10 cellular contexts compared by ENCODE assay signal in genomic region chr16:69964960-69965660, GRCh38. TPM values are rescaled to one million over a fixed set of nuclear protein-coding genes. Genes with fewer than 3 reads are reported as not detected.
DNase-seq lines count a peak whose midpoint lies in the region; ATAC-seq and TF ChIP-seq lines count a peak whose summit lies in the region.
"Not testable (repeated sequence)": the region's sequence is repeated elsewhere in the genome, so short reads cannot be mapped to it uniquely, and the experiment has no call there.
"Had no signal": no experiment of that assay in that cellular context is flagged by ENCODE, and none has a peak within 500 bp of the region (broad histone marks: within the 10 kb centered on the region; RNA-seq: fewer than 3 reads in every experiment).

No MANE protein-coding gene starts in this region.

- H3K4me3 Mint-ChIP-seq in WTC11 (peak overlapping the region; percentile 47), progenitor cell of endocrine pancreas (ENCODE audit: low read depth) (peak overlapping the region; percentile 48)

- peak; percentile 51 for TF ChIP-seq POLR2A in right lobe of liver (IDR thresholded peaks at IDR 0.05)
- not testable (repeated sequence) for TF ChIP-seq POLR2A in transverse colon (IDR thresholded peaks at IDR 0.05)

- not testable (repeated sequence) for H3K36me3 Mint-ChIP-seq in WTC11; progenitor cell of endocrine pancreas (ENCODE audit: insufficient read depth)

- not testable (repeated sequence) for H3K9me3 Mint-ChIP-seq in WTC11; progenitor cell of endocrine pancreas (ENCODE audit: low read depth)

- not testable (repeated sequence) for H3K27ac ChIP-seq in cardiac muscle cell
- H3K27ac ChIP-seq in right lobe of liver (peak overlapping the region in 1 of 3 donors; percentile 54), transverse colon (peak overlapping the region in 3 of 4 donors; percentile 62 to 84 (median 76))

- H3K4me1 ChIP-seq in cardiac muscle cell (ENCODE audit: low read depth); right lobe of liver; transverse colon: not testable (repeated sequence)

- not testable (repeated sequence) for TF ChIP-seq CTCF in WTC11 (IDR thresholded peaks at IDR 0.05); cardiac muscle cell (IDR thresholded peaks at IDR 0.05; ENCODE audit: low read depth, low read length); right lobe of liver (IDR thresholded peaks at IDR 0.05); progenitor cell of endocrine pancreas (IDR thresholded peaks at IDR 0.05; ENCODE audit: unreplicated experiment); transverse colon (IDR thresholded peaks at IDR 0.05)

- not testable (repeated sequence) for H3K4me1 Mint-ChIP-seq in WTC11; progenitor cell of endocrine pancreas (ENCODE audit: low read depth)

- WGBS in right lobe of liver (ENCODE audit: insufficient coverage, low coverage, low lambda C conversion rate, missing lambda C conversion rate): 24% methylated on average over 9 of the region's 68 CpGs
- whole genome bisulfite sequencing in transverse colon (ENCODE audit: low coverage in 1 of 2), 2 donors: 21 to 86% methylated on average over 1 to 24 of the region's 68 CpGs

- H3K36me3 ChIP-seq in cardiac muscle cell, right lobe of liver, transverse colon: not testable (repeated sequence)

- in situ Hi-C loops in transverse colon (cut with MboI; ENCODE audit: low pct_ligation_motif_present in 1 of 4, low pct_unique_long_range_greater_than_20kb in 1 of 4, low sequenced_read_pairs in 3 of 4): not testable (repeated sequence)

- peak; percentile 46 for ATAC-seq in HG03432 (IDR thresholded peaks at IDR 0.05; ENCODE audit: unreplicated experiment)
- peak; percentile 91 for ATAC-seq in WTC11
- peak; percentile 62 to 98 (median 82) for ATAC-seq in right lobe of liver

- CTCF ChIA-PET in WTC11 (lab: Charles Lee): not testable (repeated sequence)

- TF ChIP-seq EP300 in transverse colon (IDR thresholded peaks at IDR 0.05; ENCODE audit: low read depth): not testable (repeated sequence)

- H3K27me3 Mint-ChIP-seq in WTC11 (ENCODE audit: low read depth); progenitor cell of endocrine pancreas: not testable (repeated sequence)

- peak; percentile 68 for DNase-seq in DMS53 (lab: John Stamatoyannopoulos, UW)
- peak; percentile 73 for DNase-seq in WTC11 (ENCODE audit: low spot score)
- DNase-seq in dermis blood vessel endothelial cell: peak; percentile 62
- peak; percentile 66 for DNase-seq in cardiac muscle cell (ENCODE audit: low read depth in 1 of 2, low spot score in 1 of 2)
- peak; percentile 55 to 86 (median 86) for DNase-seq in right lobe of liver
- not testable (repeated sequence) for DNase-seq in progenitor cell of endocrine pancreas (ENCODE audit: low spot score, unreplicated experiment)
- peak; percentile 63 for DNase-seq in transverse colon

- H3K27ac Mint-ChIP-seq in WTC11: not testable (repeated sequence)
- H3K27ac Mint-ChIP-seq in progenitor cell of endocrine pancreas: peak overlapping the region; percentile 56

- intact Hi-C loops in right lobe of liver (cut with DNase I); transverse colon (cut with DNase I; ENCODE audit: low total_unique reads): not testable (repeated sequence)

- POLR2A ChIA-PET in WTC11 (lab: Charles Lee): not testable (repeated sequence)

- not testable (repeated sequence) for H3K9me3 ChIP-seq in cardiac muscle cell (ENCODE audit: low read depth); right lobe of liver; transverse colon

- H3K4me3 ChIP-seq in cardiac muscle cell: peak overlapping the region; percentile 23
- peak overlapping the region in 2 of 3 donors; percentile 36 to 56 for H3K4me3 ChIP-seq in right lobe of liver
- peak overlapping the region; percentile 48 to 50 (median 48) for H3K4me3 ChIP-seq in transverse colon

- H3K27me3 ChIP-seq in cardiac muscle cell, right lobe of liver, transverse colon: not testable (repeated sequence)

RNA-seq across cellular contexts. Expression of gene CLEC18A, which starts 14.0 kb away (rescaled TPM):
- 0.26 to 0.46 TPM (median 0.46 TPM) in 3 replicates for total RNA-seq in WTC11 (2021)
- total RNA-seq in dermis blood vessel endothelial cell: 0.14 and 0.68 TPM in 2 replicates
- 0.09 TPM in 1 of 2 replicates, not detected in the other for total RNA-seq in cardiac muscle cell
- polyA plus RNA-seq in cardiac muscle cell: 0.40 and 0.55 TPM in 2 replicates
- 1 to 10 TPM in 1 of 6 experiments, under 1 TPM in 3, not detected in 2; 0.11 to 1.1 (median 0.79) TPM for total RNA-seq in right lobe of liver
- total RNA-seq in progenitor cell of endocrine pancreas: 3.4 and 4.1 TPM in 2 replicates
- total RNA-seq in transverse colon: 1 to 10 TPM in 3 of 4 donors, under 1 TPM in 1; 0.40 to 7.8 (median 3.2) TPM
- total RNA-seq: occipital lobe had no signal
- polyA plus RNA-seq: IgD-negative memory B cell had no signal
